In the genomic region with DNA sequence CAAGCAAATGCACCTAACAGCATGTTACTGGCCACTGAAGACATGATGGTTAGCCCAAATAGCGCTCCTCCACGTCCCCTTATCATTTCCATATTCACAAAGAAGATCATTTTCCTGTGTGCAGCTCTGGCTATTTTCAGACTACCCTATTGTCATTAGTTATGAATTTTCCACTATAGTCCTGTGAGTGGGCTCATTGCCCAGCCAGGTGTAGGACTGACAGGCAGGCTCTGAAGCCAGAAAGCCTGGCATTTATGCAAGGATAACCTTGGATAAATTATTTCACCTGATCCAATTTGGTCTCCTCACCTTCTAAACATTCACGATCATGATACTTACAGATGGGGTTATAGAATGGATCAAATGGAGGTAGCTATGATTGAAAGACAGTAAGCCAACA, we compare ENCODE assay signal across 21 cellular contexts.
"Had no signal": no experiment of that assay in that cellular context is flagged by ENCODE, and none has a peak within 500 bp of the region (broad histone marks: within the 10 kb centered on the region; RNA-seq: fewer than 3 reads in every experiment).

No MANE protein-coding gene starts in this region.

- ATAC-seq: HepG2, Panc1, PC-3 had no signal

- DNase-seq: IMR-90; Karpas-422; KG1; MG63; NCI-H1092; NCI-H1417 treated with DMSO at 0.1 percent for 48 hours; NCI-H146; NCI-H1694 treated with DMSO at 0.1 percent for 48 hours; NCI-H1930; NCI-H2081; NCI-H2107; NCI-H2227 treated with DMSO at 0.1 percent for 48 hours; NCI-H526 treated with DMSO at 0.1 percent for 48 hours; NCI-H748 treated with DMSO at 0.1 percent for 48 hours; NK-92 treated with Interleukin-12 subunit alpha and Interleukin-12 subunit beta, amount 100 ng/mL, for 24 hours; PC-3; SHP77; SK-N-SH had no signal

- H3K27me3 ChIP-seq: MG63 had no signal

- H3K27ac ChIP-seq: RWPE1 had no signal
